In genomic region chr2:85353876-85354285, GRCh38 we compare ENCODE assay signal across 8 cellular contexts. TPM values are rescaled to one million over a fixed set of nuclear protein-coding genes. Genes with fewer than 3 reads are reported as not detected.
DNase-seq lines count a peak whose midpoint lies in the region; ATAC-seq and TF ChIP-seq lines count a peak whose summit lies in the region.

No MANE protein-coding gene starts in this region.

- H3K36me3 ChIP-seq in SK-N-MC (ENCODE audit: insufficient read depth, low read length): peaks cover 21% of the 10 kb centered on the region; the same call in 1 of the 2 replicates
- peaks cover 17% of the 10 kb centered on the region for H3K36me3 ChIP-seq in thoracic aorta

- peak overlapping the region; percentile 95 for H3K27ac Mint-ChIP-seq in memory B cell

- peak; percentile 4 for ATAC-seq in HG02852 (IDR thresholded peaks at IDR 0.05; ENCODE audit: unreplicated experiment)
- no peak for ATAC-seq in memory B cell (ENCODE audit: low read depth)
- no peak for ATAC-seq in thoracic aorta (ENCODE audit: insufficient number of reproducible peaks, low FRiP score, low read depth)

- H3K9me3 ChIP-seq in SK-N-MC (ENCODE audit: low read depth, low read length): no peaks in the 10 kb centered on the region
- no peaks in the 10 kb centered on the region for H3K9me3 ChIP-seq in thoracic aorta

- peaks cover 25% of the 10 kb centered on the region for H3K4me1 Mint-ChIP-seq in memory B cell

- H3K27ac ChIP-seq in SK-N-MC: no peak overlapping the region
- peak overlapping the region; percentile 46 to 74 for H3K27ac ChIP-seq in thoracic aorta

- peak overlapping the region; percentile 96 for H3K4me3 Mint-ChIP-seq in memory B cell

- H3K9me3 Mint-ChIP-seq in memory B cell: no peaks in the 10 kb centered on the region

- H3K27me3 ChIP-seq in thoracic aorta (replicated peaks; ENCODE audit: insufficient read depth): no peaks in the 10 kb centered on the region

- H3K36me3 Mint-ChIP-seq in memory B cell: peaks cover 28% of the 10 kb centered on the region

- DNase-seq in GM12865 (ENCODE audit: low read depth) (peak; percentile 22), SK-N-MC (ENCODE audit: low read depth, low spot score) (no peak), dermis blood vessel endothelial cell (peak; percentile 32), memory B cell (ENCODE audit: low spot score in 2 of 2) (peak in 1 of 2 donors; percentile 9), thoracic aorta (ENCODE audit: low spot score) (no peak), NCI-H524 treated with DMSO at 0.1 percent for 48 hours (lab: John Stamatoyannopoulos, UW) (no peak), COLO829 (ENCODE audit: low spot score) (no peak)

- TF ChIP-seq CTCF in GM12865 (IDR thresholded peaks at IDR 0.05; ENCODE audit: insufficient read depth, low read depth, low read length, missing control alignments) (no peak), thoracic aorta (IDR thresholded peaks at IDR 0.05) (no peak)

- peaks cover 13 to 40% of the 10 kb centered on the region in 2 donors for H3K4me1 ChIP-seq in thoracic aorta (ENCODE audit: control insufficient read depth in 1 of 2, low read depth in 2 of 2)

- peak overlapping the region; percentile 74 for H3K9ac ChIP-seq in SK-N-MC (ENCODE audit: insufficient read length)

- H3K4me3 ChIP-seq in GM12865 (ENCODE audit: low read depth, low read length): peak overlapping the region; percentile 66
- peak overlapping the region; percentile 90 for H3K4me3 ChIP-seq in SK-N-MC
- peak overlapping the region; percentile 80 for H3K4me3 ChIP-seq in thoracic aorta

- H3K27me3 Mint-ChIP-seq in memory B cell: no peaks in the 10 kb centered on the region

RNA-seq across cellular contexts. Expression of gene RETSAT, which starts 0.4 kb away (rescaled TPM):
- 64.2 and 76.2 TPM in 2 replicates for total RNA-seq in dermis blood vessel endothelial cell
- total RNA-seq in thoracic aorta: 10 to 100 TPM; 37.4 to 44.3 TPM

RNA-seq across cellular contexts. Expression of gene ELMOD3, which starts 0.7 kb away (rescaled TPM):
- 10.0 and 12.3 TPM in 2 replicates for total RNA-seq in dermis blood vessel endothelial cell
- 10 to 100 TPM; 21.4 to 38.7 TPM for total RNA-seq in thoracic aorta

RNA-seq across cellular contexts. Expression of gene TGOLN2, which starts 26.1 kb away (rescaled TPM):
- total RNA-seq in dermis blood vessel endothelial cell (101 and 151 TPM in 2 replicates), thoracic aorta (100 to 1,000 TPM; 152 to 175 TPM)

RNA-seq across cellular contexts. Expression of gene CAPG, which starts 56.3 kb away (rescaled TPM):
- total RNA-seq in dermis blood vessel endothelial cell: 46.1 and 56.3 TPM in 2 replicates
- total RNA-seq in thoracic aorta: 10 to 100 TPM; 47.1 to 56.9 TPM

Comparison
In these comparisons a context has a peak if more than half of its experiments do, and no peak if none do; other contexts are left out.
1. DNase-seq: peak in GM12865 (single experiment) and dermis blood vessel endothelial cell (single experiment); none in SK-N-MC (single experiment), thoracic aorta (single experiment), NCI-H524 treated with DMSO at 0.1 percent for 48 hours (single experiment) and COLO829 (single experiment).
2. Peak in every context shown above with its lines, with median percentiles within 50 percentile points of each other: H3K4me3 ChIP-seq.